In genomic region chr2:237715459-237715947, GRCh38 we compare ENCODE assay signal across 9 cellular contexts.
DNase-seq lines count a peak whose midpoint lies in the region; ATAC-seq, FAIRE-seq and TF ChIP-seq lines count a peak whose summit lies in the region.
"Had no signal": no experiment of that assay in that cellular context is flagged by ENCODE, and none has a peak within 500 bp of the region (broad histone marks: within the 10 kb centered on the region; RNA-seq: fewer than 3 reads in every experiment).

No MANE protein-coding gene starts in this region.

- dilution Hi-C loops in keratinocyte (cut with MboI; ENCODE audit: extremely low pct_ligation_motif_present, low sequenced_read_pairs) = no loop called here

- TF ChIP-seq CTCF in HEK293 (tag by site-specific recombination; IDR thresholded peaks at IDR 0.05) (no peak), keratinocyte (optimal IDR thresholded peaks at IDR 0.05 in 1 of 3, IDR thresholded peaks at IDR 0.05 in 1 of 3, conservative IDR thresholded peaks at IDR 0.05 in 1 of 3; ENCODE audit: extremely low read depth in 1 of 3, insufficient read depth in 2 of 3, low read length in 3 of 3) (peak in 1 of 3 experiments; percentile 0)

- peaks cover 90% of the 10 kb centered on the region for H3K79me2 ChIP-seq in keratinocyte (ENCODE audit: control insufficient read depth, insufficient read depth, low read length)

- peaks cover 37% of the 10 kb centered on the region for H3K4me1 Mint-ChIP-seq in activated T-helper 2 cell treated with anti-CD3 and anti-CD28 coated beads, Interferon-gamma antibody, Interleukin-2, Interleukin-4, amounts not matched to agents 10 μg/mL and 5 μg/mL and 100 μg/mL, durations not matched to agents 14 hours and 24 hours and 36 hours (ENCODE audit: low read depth)

- no peaks in the 10 kb centered on the region for H3K9me3 Mint-ChIP-seq in activated T-helper 2 cell treated with anti-CD3 and anti-CD28 coated beads, Interferon-gamma antibody, Interleukin-2, Interleukin-4, amounts not matched to agents 10 μg/mL and 5 μg/mL and 100 μg/mL, durations not matched to agents 14 hours and 24 hours and 36 hours

- POLR2A ChIA-PET in HEK293 (lab: Yijun Ruan, JAX) = no interaction called here

- no peaks in the 10 kb centered on the region for H3K27me3 ChIP-seq in keratinocyte (ENCODE audit: control insufficient read depth, extremely low read depth, insufficient read depth, low read length)
- H3K27me3 ChIP-seq in skeletal muscle satellite cell (ENCODE audit: control insufficient read depth, insufficient read depth, low read length) = no peaks in the 10 kb centered on the region

- peak overlapping the region; percentile 60 for H3K4me2 ChIP-seq in keratinocyte (ENCODE audit: control insufficient read depth, extremely low read depth, insufficient read depth, low read depth, low read length)
- peak overlapping the region; percentile 77 for H3K4me2 ChIP-seq in skeletal muscle satellite cell (ENCODE audit: low read length)

- H2AFZ ChIP-seq in keratinocyte (ENCODE audit: control insufficient read depth, low read length) = no peak overlapping the region

- H3K9me3 ChIP-seq in HEK293 (ENCODE audit: control insufficient read depth, insufficient read depth, low read depth, low read length) = no peaks in the 10 kb centered on the region
- H3K9me3 ChIP-seq in keratinocyte (ENCODE audit: control insufficient read depth, low read depth, low read length) = no peaks in the 10 kb centered on the region
- H3K9me3 ChIP-seq in skeletal muscle satellite cell (replicated peaks; ENCODE audit: low read length) = no peaks in the 10 kb centered on the region

- H3K27ac Mint-ChIP-seq in activated T-helper 2 cell treated with anti-CD3 and anti-CD28 coated beads, Interferon-gamma antibody, Interleukin-2, Interleukin-4, amounts not matched to agents 10 μg/mL and 5 μg/mL and 100 μg/mL, durations not matched to agents 14 hours and 24 hours and 36 hours = peak overlapping the region; percentile 49

- H3K27ac ChIP-seq in HEK293 (ENCODE audit: extremely low read depth, low read depth, low read length) = peak overlapping the region; percentile 8; the same call in 1 of the 2 replicates
- peak overlapping the region; percentile 49 for H3K27ac ChIP-seq in keratinocyte (ENCODE audit: control insufficient read depth, insufficient read depth, low read length)

- H3K4me3 Mint-ChIP-seq in activated T-helper 2 cell treated with anti-CD3 and anti-CD28 coated beads, Interferon-gamma antibody, Interleukin-2, Interleukin-4, amounts not matched to agents 10 μg/mL and 5 μg/mL and 100 μg/mL, durations not matched to agents 14 hours and 24 hours and 36 hours (ENCODE audit: low read depth) = no peak overlapping the region

- H3K9me1 ChIP-seq in keratinocyte (ENCODE audit: control insufficient read depth, extremely low read depth, insufficient read depth, low read length) = peaks cover 7% of the 10 kb centered on the region

- H3K36me3 ChIP-seq in HEK293 (ENCODE audit: control insufficient read depth in 2 of 2, insufficient read depth in 1 of 2, low read length in 2 of 2) = peaks cover 0 to 18% of the 10 kb centered on the region in 2 experiments; a peak in 1 of 3 replicates
- peaks cover 15 to 30% of the 10 kb centered on the region in 2 experiments for H3K36me3 ChIP-seq in keratinocyte (ENCODE audit: control insufficient read depth in 2 of 2, extremely low read depth in 1 of 2, insufficient read depth in 2 of 2, low read length in 2 of 2)
- H3K36me3 ChIP-seq in skeletal muscle satellite cell (ENCODE audit: insufficient read depth, low read length) = peaks cover 32% of the 10 kb centered on the region

- H3K4me1 ChIP-seq in HEK293 (ENCODE audit: control insufficient read depth, insufficient read depth, low read length) = peaks cover 3% of the 10 kb centered on the region; the same call in 1 of the 2 replicates
- H3K4me1 ChIP-seq in keratinocyte (ENCODE audit: control insufficient read depth, extremely low read depth, insufficient read depth, low read length) = peaks cover 60% of the 10 kb centered on the region
- H3K4me1 ChIP-seq in skeletal muscle satellite cell (ENCODE audit: control insufficient read depth, insufficient read depth, low read length) = peaks cover 32% of the 10 kb centered on the region

- intact Hi-C loops in activated T-helper 2 cell treated with anti-CD3 and anti-CD28 coated beads, Interferon-gamma antibody, Interleukin-2, Interleukin-4, amounts not matched to agents 10 μg/mL and 5 μg/mL and 100 μg/mL, durations not matched to agents 14 hours and 24 hours and 36 hours (cut with micrococcal nuclease) = loop anchor here (2.0 kb wide), 1 partner anchor 15 kb away; no protein-coding TSS in a partner anchor

- ATAC-seq in GM21723 (IDR thresholded peaks at IDR 0.05; ENCODE audit: unreplicated experiment) = no peak
- no peak for ATAC-seq in GM21381 (IDR thresholded peaks at IDR 0.05; ENCODE audit: unreplicated experiment)

- peak overlapping the region; percentile 9 for H3K4me3 ChIP-seq in HEK293 (ENCODE audit: low read depth, low read length)
- H3K4me3 ChIP-seq in keratinocyte (ENCODE audit: control insufficient read depth in 2 of 3, extremely low read depth in 1 of 3, insufficient read depth in 2 of 3, low read depth in 1 of 3, low read length in 3 of 3) = peak overlapping the region in 2 of 3 experiments; percentile 16 to 17
- H3K4me3 ChIP-seq in skeletal muscle satellite cell (ENCODE audit: low read length) = peak overlapping the region; percentile 39

- peaks cover 27% of the 10 kb centered on the region for H4K20me1 ChIP-seq in keratinocyte (ENCODE audit: control insufficient read depth, extremely low read depth, insufficient read depth, low read length)

- H3K9ac ChIP-seq in keratinocyte (ENCODE audit: control insufficient read depth, extremely low read depth, insufficient read depth, low read length) = peak overlapping the region; percentile 52
- H3K9ac ChIP-seq in skeletal muscle satellite cell (ENCODE audit: low read depth, low read length) = peak overlapping the region; percentile 59

- FAIRE-seq in keratinocyte (lab: Jason Lieb, UNC) = peak; percentile 80

- no peak for DNase-seq in activated T-helper 2 cell treated with anti-CD3 and anti-CD28 coated beads, Interferon-gamma antibody, Interleukin-2, Interleukin-4, amounts not matched to agents 10 μg/mL and 5 μg/mL and 100 μg/mL, durations not matched to agents 14 hours and 24 hours and 36 hours (ENCODE audit: low spot score)
- no peak for DNase-seq in keratinocyte (ENCODE audit: low read depth, low spot score)
- DNase-seq in Ammon's horn (ENCODE audit: low spot score) = no peak
- no peak for DNase-seq in NCI-H69 (lab: John Stamatoyannopoulos, UW)
- DNase-seq: stimulated activated CD4-positive, alpha-beta T cell treated with anti-CD3 and anti-CD28 coated beads, Interleukin-15, amount 100 ng/mL, for 24 hours had no signal

- CTCF ChIA-PET in HEK293 (lab: Yijun Ruan, JAX) = no interaction called here

- no peaks in the 10 kb centered on the region for H3K27me3 Mint-ChIP-seq in activated T-helper 2 cell treated with anti-CD3 and anti-CD28 coated beads, Interferon-gamma antibody, Interleukin-2, Interleukin-4, amounts not matched to agents 10 μg/mL and 5 μg/mL and 100 μg/mL, durations not matched to agents 14 hours and 24 hours and 36 hours (ENCODE audit: low read depth)

- peaks cover 81% of the 10 kb centered on the region for H3K36me3 Mint-ChIP-seq in activated T-helper 2 cell treated with anti-CD3 and anti-CD28 coated beads, Interferon-gamma antibody, Interleukin-2, Interleukin-4, amounts not matched to agents 10 μg/mL and 5 μg/mL and 100 μg/mL, durations not matched to agents 14 hours and 24 hours and 36 hours (ENCODE audit: low read depth)

TF ChIP-seq in HEK293, 187 proteins besides CTCF, POLR2A, EP300 and RAD21 (continues in another document):
- TF ChIP-seq GLI2 (tag by site-specific recombination; IDR thresholded peaks at IDR 0.05; ENCODE audit: borderline replicate concordance, low read depth) (no peak), ZNF26 (tag by site-specific recombination; IDR thresholded peaks at IDR 0.05) (no peak), ZNF341 (tag by site-specific recombination; IDR thresholded peaks at IDR 0.05; ENCODE audit: low read depth) (0 out of 2 replicates have a peak, but pooled peaks have one; percentile 26), ELK4 (IDR thresholded peaks at IDR 0.05; ENCODE audit: borderline replicate concordance, low read depth, low read length) (no peak), SP7 (tag by site-specific recombination; IDR thresholded peaks at IDR 0.05) (no peak), SP3 (tag by site-specific recombination; IDR thresholded peaks at IDR 0.05) (no peak), ZNF394 (tag by site-specific recombination; IDR thresholded peaks at IDR 0.05; ENCODE audit: borderline replicate concordance) (no peak), ZBTB7A (tag by site-specific recombination; IDR thresholded peaks at IDR 0.05; ENCODE audit: low read depth) (no peak), ZNF223 (tag by site-specific recombination; IDR thresholded peaks at IDR 0.05) (no peak)
